Comparison of ENCODE assay signal across 27 cellular contexts in genomic region chr16:12724216-12724615, GRCh38.
"Had no signal": no experiment of that assay in that cellular context is flagged by ENCODE, and none has a peak within 500 bp of the region (broad histone marks: within the 10 kb centered on the region; RNA-seq: fewer than 3 reads in every experiment).

No MANE protein-coding gene starts in this region.

- H3K4me3 ChIP-seq: esophagus muscularis mucosa, skin epidermis, upper lobe of left lung had no signal

- H3K4me3 Mint-ChIP-seq: activated CD8-positive, alpha-beta T cell treated with anti-CD3 and anti-CD28 coated beads for 36 hours; activated T-cell treated with anti-CD3 and anti-CD28 coated beads, Interleukin-2, amount 50 U/mL, for 4 hours; activated T-helper 17 cell treated with anti-CD3 and anti-CD28 coated beads, Interleukin-2, amount 50 U/mL, for 72 hours; memory B cell; naive thymus-derived CD8-positive, alpha-beta T cell; neural crest cell; stimulated activated naive CD8-positive, alpha-beta T cell treated with anti-CD3 and anti-CD28 coated beads, Interleukin-15, Interleukin-2, amounts not matched to agents 100 ng/mL and 50 ng/mL, for 24 hours; T-helper 1 cell treated with Interleukin-12 subunit alpha and Interleukin-12 subunit beta and Interleukin-4 antibody, amounts not matched to agents 30 μg/mL and 1 μg/mL, for 36 hours had no signal

- H3K9me3 ChIP-seq: esophagus muscularis mucosa, upper lobe of left lung had no signal

- FAIRE-seq: astrocyte, islet of Langerhans had no signal

- H3K4me1 ChIP-seq: esophagus muscularis mucosa, foreskin keratinocyte, upper lobe of left lung had no signal

- ATAC-seq: activated CD8-positive, alpha-beta T cell treated with anti-CD3 and anti-CD28 coated beads for 36 hours; activated T-cell treated with anti-CD3 and anti-CD28 coated beads, Interleukin-2, amount 50 U/mL, for 4 hours; activated T-helper 17 cell treated with anti-CD3 and anti-CD28 coated beads, Interleukin-2, amount 50 U/mL, for 72 hours; foreskin keratinocyte; naive thymus-derived CD8-positive, alpha-beta T cell; sciatic nerve had no signal

- H3K27me3 ChIP-seq: brain microvascular endothelial cell, esophagus muscularis mucosa, foreskin keratinocyte, upper lobe of left lung had no signal

- H3K27ac ChIP-seq: brain microvascular endothelial cell, esophagus muscularis mucosa, foreskin keratinocyte, skin epidermis, upper lobe of left lung had no signal

- H3K27ac Mint-ChIP-seq: activated CD8-positive, alpha-beta T cell treated with anti-CD3 and anti-CD28 coated beads for 36 hours; activated T-helper 17 cell treated with anti-CD3 and anti-CD28 coated beads, Interleukin-2, amount 50 U/mL, for 72 hours; memory B cell; naive thymus-derived CD8-positive, alpha-beta T cell; stimulated activated naive CD8-positive, alpha-beta T cell treated with anti-CD3 and anti-CD28 coated beads, Interleukin-15, Interleukin-2, amounts not matched to agents 100 ng/mL and 50 ng/mL, for 24 hours; T-helper 1 cell treated with Interleukin-12 subunit alpha and Interleukin-12 subunit beta and Interleukin-4 antibody, amounts not matched to agents 30 μg/mL and 1 μg/mL, for 36 hours had no signal

- H3K36me3 ChIP-seq: brain microvascular endothelial cell had no signal

- DNase-seq: activated CD4-positive, alpha-beta T cell treated with anti-CD3 and anti-CD28 coated beads for 1 hour; activated CD4-positive, alpha-beta T cell treated with anti-CD3 and anti-CD28 coated beads, Interleukin-2, amount 50 U/mL, for 1 hour; activated CD8-positive, alpha-beta T cell treated with anti-CD3 and anti-CD28 coated beads for 36 hours; activated gamma-delta T cell treated with Interleukin-2 at 50 U/mL for 16 hours; activated naive CD4-positive, alpha-beta T cell treated with anti-CD3 and anti-CD28 coated beads, Interleukin-2, amount 50 U/mL, for 16 hours; activated T-cell treated with anti-CD3 and anti-CD28 coated beads, Interleukin-2, amount 50 U/mL, for 4 hours; amniotic stem cell; brain microvascular endothelial cell; caudate nucleus; foreskin keratinocyte; midbrain; naive thymus-derived CD8-positive, alpha-beta T cell; stimulated activated CD4-positive, alpha-beta T cell treated with anti-CD3 and anti-CD28 coated beads, Interleukin-12 subunit alpha, Interleukin-12 subunit beta, amount 100 ng/mL, for 4 hours; stimulated activated CD4-positive, alpha-beta T cell treated with anti-CD3 and anti-CD28 coated beads, Interleukin-4, amount 100 ng/mL, for 1 hour; SW 1271; T-helper 9 cell; upper lobe of left lung had no signal

- H3K27me3 Mint-ChIP-seq: activated CD8-positive, alpha-beta T cell treated with anti-CD3 and anti-CD28 coated beads for 36 hours; activated T-helper 17 cell treated with anti-CD3 and anti-CD28 coated beads, Interleukin-2, amount 50 U/mL, for 72 hours; memory B cell; naive thymus-derived CD8-positive, alpha-beta T cell; stimulated activated naive CD8-positive, alpha-beta T cell treated with anti-CD3 and anti-CD28 coated beads, Interleukin-15, Interleukin-2, amounts not matched to agents 100 ng/mL and 50 ng/mL, for 24 hours had no signal

- H3K9me3 Mint-ChIP-seq: activated T-cell treated with anti-CD3 and anti-CD28 coated beads, Interleukin-2, amount 50 U/mL, for 4 hours had no signal
